8 cellular contexts compared by ENCODE assay signal in the genomic region with DNA sequence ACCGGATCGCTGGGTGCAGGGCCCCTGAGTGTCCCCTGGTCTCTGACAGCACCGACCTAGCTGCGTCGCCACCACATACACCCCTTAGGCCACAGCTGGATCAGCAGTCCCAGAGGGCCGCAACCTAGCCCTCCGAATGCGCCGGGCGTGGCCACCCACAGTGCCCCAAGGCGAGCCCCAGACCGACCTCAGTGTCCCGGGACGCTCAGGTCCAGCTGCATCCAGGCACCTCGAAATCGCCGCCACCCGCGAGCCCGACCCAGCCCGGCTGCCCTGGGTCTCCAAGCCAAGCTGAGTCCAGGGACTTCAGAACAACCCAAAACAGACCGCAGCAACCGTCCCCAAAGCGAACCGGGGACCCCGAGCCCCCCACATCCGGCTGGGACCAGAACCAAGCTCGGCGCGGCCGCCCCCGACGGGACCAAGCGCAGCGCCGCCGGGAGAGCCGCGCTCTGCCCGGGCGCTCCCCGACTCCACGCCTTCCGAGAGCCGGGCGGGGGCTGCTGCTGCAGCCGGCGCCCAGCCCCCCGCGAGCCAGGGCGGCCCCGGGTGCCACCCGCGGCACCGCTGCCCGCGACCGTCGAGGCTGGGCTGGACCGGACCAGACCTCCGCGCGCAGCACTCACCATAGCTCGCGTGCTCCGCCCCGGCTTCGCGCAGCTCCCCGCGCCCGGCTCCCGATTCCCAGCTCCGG. TPM values are rescaled to one million over a fixed set of nuclear protein-coding genes. Genes with fewer than 3 reads are reported as not detected.
DNase-seq lines count a peak whose midpoint lies in the region; ATAC-seq, FAIRE-seq and TF ChIP-seq lines count a peak whose summit lies in the region.

No MANE protein-coding gene starts in this region.

- no peaks in the 10 kb centered on the region for H4K20me1 ChIP-seq in KMS-11 (ENCODE audit: insufficient read depth)

- DNase-seq in BE2C (no peak), bronchial epithelial cell (ENCODE audit: low read depth) (no peak), vagina (ENCODE audit: extremely low spot score in 2 of 2) (peak in 1 of 2 donors; percentile 92), epidermal melanocyte (ENCODE audit: insufficient read length, low spot score) (no peak), NCI-H187 (lab: John Stamatoyannopoulos, UW) (no peak)

- ATAC-seq in GM19438 (IDR thresholded peaks at IDR 0.05; ENCODE audit: low read depth, unreplicated experiment) = peak; percentile 31

- H3K27ac ChIP-seq in KMS-11 (no peak overlapping the region), mesodermal cell (ENCODE audit: low read depth, low read length, severe bottlenecking) (no peak overlapping the region), vagina (peak overlapping the region; percentile 89)

- H3K4me3 ChIP-seq in BE2C (ENCODE audit: low read depth, low read length) = peak overlapping the region; percentile 63
- no peak overlapping the region for H3K4me3 ChIP-seq in KMS-11 (IDR thresholded peaks at IDR 0.05; ENCODE audit: insufficient read depth, low read depth, low read length)
- peak overlapping the region; percentile 49 for H3K4me3 ChIP-seq in bronchial epithelial cell (ENCODE audit: low read depth, low read length)
- peak overlapping the region; percentile 92 for H3K4me3 ChIP-seq in mesodermal cell (ENCODE audit: extremely low read depth, insufficient read depth, low read length, poor library complexity, severe bottlenecking)
- H3K4me3 ChIP-seq in vagina = peak overlapping the region; percentile 76 to 95

- 0 to 1% methylated on average over 61 to 70 of the region's 74 CpGs for WGBS in mesodermal cell (ENCODE audit: insufficient coverage in 2 of 2), 2 experiments

- H3K27me3 ChIP-seq in BE2C (no peaks in the 10 kb centered on the region), KMS-11 (ENCODE audit: insufficient read depth, low read depth) (no peaks in the 10 kb centered on the region), bronchial epithelial cell (ENCODE audit: control insufficient read depth, insufficient read depth, low read length) (peaks cover 7% of the 10 kb centered on the region), vagina (no peaks in the 10 kb centered on the region)

- no peak for TF ChIP-seq POLR2A in vagina (IDR thresholded peaks at IDR 0.05)

- H3K36me3 ChIP-seq in BE2C = peaks cover 2% of the 10 kb centered on the region; the same call in 1 of the 2 replicates
- no peaks in the 10 kb centered on the region for H3K36me3 ChIP-seq in KMS-11 (ENCODE audit: insufficient read depth)
- no peaks in the 10 kb centered on the region for H3K36me3 ChIP-seq in bronchial epithelial cell (ENCODE audit: control insufficient read depth, insufficient read depth, low read length)
- peaks cover 8% of the 10 kb centered on the region for H3K36me3 ChIP-seq in mesodermal cell (ENCODE audit: control insufficient read depth, insufficient read depth, low read length)
- no peaks in the 10 kb centered on the region for H3K36me3 ChIP-seq in vagina

- peak overlapping the region; percentile 51; the same call in 1 of the 2 replicates for H3K9ac ChIP-seq in KMS-11

- intact Hi-C loops in vagina (cut with DNase I) = no loop called here

- H2AFZ ChIP-seq in KMS-11 (ENCODE audit: low read depth) = peak overlapping the region; percentile 93

- H3K4me2 ChIP-seq in KMS-11 = peak overlapping the region; percentile 57

- TF ChIP-seq CTCF in BE2C (IDR thresholded peaks at IDR 0.05; ENCODE audit: low read depth, low read length) = no peak
- no peak for TF ChIP-seq CTCF in KMS-11 (conservative IDR thresholded peaks at IDR 0.05; ENCODE audit: low read depth, low read length)
- no peak for TF ChIP-seq CTCF in bronchial epithelial cell (IDR thresholded peaks at IDR 0.05; ENCODE audit: insufficient read depth, low read length, severe bottlenecking)
- no peak for TF ChIP-seq CTCF in vagina (IDR thresholded peaks at IDR 0.05)

- H3K9me3 ChIP-seq in BE2C (no peaks in the 10 kb centered on the region), mesodermal cell (ENCODE audit: control insufficient read depth, low read length) (no peaks in the 10 kb centered on the region), vagina (no peaks in the 10 kb centered on the region)

- H3K4me1 ChIP-seq in BE2C (peaks cover 8% of the 10 kb centered on the region), KMS-11 (ENCODE audit: low read depth, poor library complexity, severe bottlenecking) (peaks cover 21% of the 10 kb centered on the region), mesodermal cell (ENCODE audit: control insufficient read depth, insufficient read depth, low read length, poor library complexity, severe bottlenecking) (peaks cover 50% of the 10 kb centered on the region), vagina (peaks cover 54% of the 10 kb centered on the region)

- no peak for FAIRE-seq in bronchial epithelial cell (lab: Jason Lieb, UNC)

- H3K79me2 ChIP-seq in KMS-11 (ENCODE audit: insufficient read depth, low read depth) = no peaks in the 10 kb centered on the region

RNA-seq across cellular contexts. Expression of a gene that starts 54.6 kb away (rescaled TPM):
- 52.5 TPM for polyA plus RNA-seq in BE2C (2012; ENCODE audit: insufficient read depth, insufficient read length, low read depth)
- total RNA-seq in bronchial epithelial cell (44.2 and 61.8 TPM in 2 replicates), vagina (93.8 TPM)
- polyA plus RNA-seq in mesodermal cell (2013, experiment 1 of 2) = 279 TPM
- polyA plus RNA-seq in mesodermal cell (2013, experiment 2 of 2) = 263 TPM
